Comparison of ENCODE assay signal across 27 cellular contexts in the genomic region with DNA sequence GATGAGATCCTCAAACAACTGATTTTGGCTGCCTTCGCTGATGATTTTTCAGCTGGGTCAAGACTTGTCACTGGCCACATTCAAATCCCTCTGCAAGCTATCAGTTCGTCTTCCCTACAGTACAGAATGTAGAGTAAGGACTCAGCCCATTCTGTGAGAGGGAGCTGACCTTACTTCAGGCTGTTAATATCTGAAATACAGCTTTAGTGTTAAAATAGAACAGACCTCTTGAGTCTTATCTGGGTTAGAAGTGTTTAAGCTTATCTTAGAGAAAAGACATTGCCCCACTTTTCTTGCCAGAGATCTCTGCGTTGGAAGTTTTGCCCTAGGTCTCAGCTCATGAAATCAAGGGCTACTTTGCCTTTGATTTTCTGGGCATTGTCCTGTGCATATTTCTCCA.
"Had no signal": no experiment of that assay in that cellular context is flagged by ENCODE, and none has a peak within 500 bp of the region (broad histone marks: within the 10 kb centered on the region; RNA-seq: fewer than 3 reads in every experiment).

No MANE protein-coding gene starts in this region.

- H3K27ac ChIP-seq: lower lobe of right lung, neutrophil, parathyroid adenoma, psoas muscle, skin epidermis, stomach, testis, thyroid gland, transverse colon, upper lobe of left lung, vagina had no signal

- H3K36me3 ChIP-seq: lower lobe of right lung, neutrophil, stomach, thyroid gland, transverse colon, upper lobe of left lung, vagina had no signal

- H3K36me3 Mint-ChIP-seq: immature natural killer cell; naive thymus-derived CD8-positive, alpha-beta T cell; stimulated activated naive B cell treated with anti-CD40 and anti-IgM and Interleukin-4, amounts not matched to agents 10 μg/mL and 1 μg/mL and 100 μg/mL, for 72 hours had no signal

- H3K9ac ChIP-seq: parathyroid adenoma had no signal

- H3K27ac Mint-ChIP-seq: immature natural killer cell; nephron; stimulated activated naive B cell treated with anti-CD40 and anti-IgM and Interleukin-4, amounts not matched to agents 10 μg/mL and 1 μg/mL and 100 μg/mL, for 72 hours had no signal

- H3K79me2 ChIP-seq: parathyroid adenoma had no signal

- H3K9me3 ChIP-seq: lower lobe of right lung, neutrophil, psoas muscle, stomach, testis, thyroid gland, transverse colon, upper lobe of left lung, vagina had no signal

- H2AFZ ChIP-seq: parathyroid adenoma had no signal

- ATAC-seq: lower lobe of right lung; naive thymus-derived CD8-positive, alpha-beta T cell; psoas muscle; sciatic nerve; stimulated activated naive B cell treated with anti-CD40 and anti-IgM and Interleukin-4, amounts not matched to agents 10 μg/mL and 1 μg/mL and 100 μg/mL, for 72 hours; stimulated activated naive CD8-positive, alpha-beta T cell treated with anti-CD3 and anti-CD28 coated beads, Interleukin-15, Interleukin-2, amounts not matched to agents 100 U/mL and 50 U/mL, for 24 hours had no signal

- H3K4me3 Mint-ChIP-seq: immature natural killer cell; naive thymus-derived CD8-positive, alpha-beta T cell; nephron; neural crest cell; stimulated activated naive B cell treated with anti-CD40 and anti-IgM and Interleukin-4, amounts not matched to agents 10 μg/mL and 1 μg/mL and 100 μg/mL, for 72 hours had no signal

- DNase-seq: hypothalamus; immature natural killer cell; kidney; lower lobe of right lung; mammary epithelial cell; mesenchymal stem cell; naive thymus-derived CD8-positive, alpha-beta T cell; occipital lobe; psoas muscle; stimulated activated CD4-positive, alpha-beta T cell treated with anti-CD3 and anti-CD28 coated beads, Interleukin-12 subunit alpha, Interleukin-12 subunit beta, amount 100 ng/mL, for 4 hours; stimulated activated CD4-positive, alpha-beta T cell treated with anti-CD3 and anti-CD28 coated beads, Interleukin-15, amount 100 ng/mL, for 24 hours; stimulated activated CD4-positive, alpha-beta T cell treated with anti-CD3 and anti-CD28 coated beads, Interleukin-2, amount 100 ng/mL, for 24 hours; stimulated activated CD4-positive, alpha-beta T cell treated with anti-CD3 and anti-CD28 coated beads, Interleukin-4, amount 100 ng/mL, for 1 hour; stimulated activated naive B cell treated with anti-CD40 and anti-IgM and Interleukin-4, amounts not matched to agents 10 μg/mL and 1 μg/mL and 100 μg/mL, for 72 hours; stimulated activated naive CD8-positive, alpha-beta T cell treated with anti-CD3 and anti-CD28 coated beads, Interleukin-15, Interleukin-2, amounts not matched to agents 100 U/mL and 50 U/mL, for 24 hours; stomach; testis; thyroid gland; transverse colon; upper lobe of left lung had no signal

- H3K27me3 ChIP-seq: neutrophil, stomach, testis, thyroid gland, transverse colon, upper lobe of left lung, vagina had no signal

- H3K4me1 ChIP-seq: lower lobe of right lung, parathyroid adenoma, psoas muscle, stomach, testis, thyroid gland, transverse colon, upper lobe of left lung, vagina had no signal

- H3K4me3 ChIP-seq: lower lobe of right lung, psoas muscle, skin epidermis, stomach, testis, thyroid gland, transverse colon, upper lobe of left lung, vagina had no signal

- H3K4me1 Mint-ChIP-seq: immature natural killer cell; naive thymus-derived CD8-positive, alpha-beta T cell; neural crest cell; stimulated activated naive B cell treated with anti-CD40 and anti-IgM and Interleukin-4, amounts not matched to agents 10 μg/mL and 1 μg/mL and 100 μg/mL, for 72 hours had no signal
